1 cellular context compared by ENCODE assay signal in genomic region chr12:115794659-115795081, GRCh38.
TF ChIP-seq lines count a peak whose summit lies in the region.

No MANE protein-coding gene starts in this region.

TF ChIP-seq in H1, 55 proteins besides CTCF, POLR2A, EP300 and RAD21 (continued from another document):
- no peak for TF ChIP-seq SIN3A (conservative IDR thresholded peaks at IDR 0.05 in 1 of 2, IDR thresholded peaks at IDR 0.05 in 1 of 2; ENCODE audit: low read depth in 1 of 2, low read length in 2 of 2)
- no peak for TF ChIP-seq BACH1 (IDR thresholded peaks at IDR 0.05; ENCODE audit: low read length)
- TF ChIP-seq CHD1 (IDR thresholded peaks at IDR 0.05; ENCODE audit: low read depth, low read length) = no peak
- TF ChIP-seq KDM5A (IDR thresholded peaks at IDR 0.05; ENCODE audit: low read length) = no peak
- no peak for TF ChIP-seq BRCA1 (IDR thresholded peaks at IDR 0.05; ENCODE audit: low read depth, low read length)
